8 cellular contexts compared by ENCODE assay signal in the genomic region with DNA sequence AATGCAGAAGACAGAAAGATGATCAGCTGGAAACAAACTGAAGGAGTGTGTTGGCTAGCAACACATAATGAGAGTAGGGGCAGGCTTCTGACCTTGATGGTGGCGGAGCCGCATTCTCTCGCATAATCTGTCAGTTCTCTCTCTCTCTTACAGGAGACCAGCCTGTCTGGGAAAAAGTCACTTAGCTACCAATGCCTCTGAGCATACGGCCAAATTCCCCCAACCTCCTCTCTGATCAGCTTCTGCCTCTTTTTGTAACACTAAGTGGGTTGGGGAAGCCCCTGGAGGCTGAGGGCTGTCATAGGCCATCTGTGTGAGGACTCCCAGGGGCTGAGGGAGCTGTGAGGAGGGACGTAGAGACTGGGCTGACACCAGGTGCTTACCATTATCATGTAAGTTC.
DNase-seq lines count a peak whose midpoint lies in the region; ATAC-seq and TF ChIP-seq lines count a peak whose summit lies in the region.

No MANE protein-coding gene starts in this region.

- H3K9me3 Mint-ChIP-seq in MCF 10A (ENCODE audit: unreplicated experiment) = no peaks in the 10 kb centered on the region

- no peak for TF ChIP-seq CTCF in MCF 10A (IDR thresholded peaks at IDR 0.05; ENCODE audit: unreplicated experiment)

- H3K4me1 Mint-ChIP-seq in MCF 10A (ENCODE audit: insufficient read depth, unreplicated experiment) = peaks cover 34% of the 10 kb centered on the region

- ATAC-seq in GM19372 (IDR thresholded peaks at IDR 0.05; ENCODE audit: low read depth, unreplicated experiment) (peak; percentile 81), HG03280 (IDR thresholded peaks at IDR 0.05; ENCODE audit: unreplicated experiment) (peak; percentile 72)

- H3K4me3 Mint-ChIP-seq in MCF 10A (ENCODE audit: unreplicated experiment) = no peak overlapping the region

- intact Hi-C loops in MCF 10A (cut with micrococcal nuclease) = no loop called here

- no TSS peak for BruUV-seq in MCF 10A (replicated peaks; lab: Mats Ljungman, UMichigan)

- POLR2A ChIA-PET in MCF 10A (lab: Yijun Ruan, JAX) = interaction anchor here (1.1 to 3.3 kb wide), 9 partner anchors 8 to 101 kb away, joined by 3 to 19 read pairs (median 6); no protein-coding TSS in a partner anchor

- H3K27me3 Mint-ChIP-seq in MCF 10A (ENCODE audit: insufficient read depth, unreplicated experiment) = no peaks in the 10 kb centered on the region

- H3K27ac Mint-ChIP-seq in MCF 10A (ENCODE audit: low read depth, unreplicated experiment) = peak overlapping the region; percentile 85

- CTCF ChIA-PET in MCF 10A (lab: Yijun Ruan, JAX) = interaction anchor here (0.6 to 2.3 kb wide), 7 partner anchors 14 to 329 kb away, joined by 3 to 9 read pairs (median 4); no protein-coding TSS in a partner anchor

- H3K36me3 Mint-ChIP-seq in MCF 10A (ENCODE audit: insufficient read depth, unreplicated experiment) = peaks cover 29% of the 10 kb centered on the region

- DNase-seq in DMS 273 (lab: John Stamatoyannopoulos, UW; ENCODE audit: unreplicated experiment) (peak; percentile 56), MCF 10A (ENCODE audit: unreplicated experiment) (peak; percentile 23), activated gamma-delta T cell treated with Interleukin-2 at 50 U/mL for 16 hours (no peak), NCI-H2107 treated with DMSO at 0.1 percent for 48 hours (lab: John Stamatoyannopoulos, UW; ENCODE audit: unreplicated experiment) (no peak), amniotic stem cell (lab: John Stamatoyannopoulos, UW) (no peak)
- DNase-seq in stimulated activated CD8-positive, alpha-beta memory T cell treated with anti-CD3 and anti-CD28 coated beads, Interleukin-4, amount 100 ng/mL, for 48 hours = peak; percentile 61

Comparison
In these comparisons a context has a peak if more than half of its experiments do, and no peak if none do; other contexts are left out.
1. DNase-seq: peak in DMS 273 (single experiment), MCF 10A (single experiment) and stimulated activated CD8-positive, alpha-beta memory T cell treated with anti-CD3 and anti-CD28 coated beads, Interleukin-4, amount 100 ng/mL, for 48 hours (single experiment); none in activated gamma-delta T cell treated with Interleukin-2 at 50 U/mL for 16 hours (single experiment), NCI-H2107 treated with DMSO at 0.1 percent for 48 hours (single experiment) and amniotic stem cell (single experiment).